ENCODE assay signal across 32 cellular contexts in genomic region chr4:78606035-78606434, GRCh38. TPM values are rescaled to one million over a fixed set of nuclear protein-coding genes. Genes with fewer than 3 reads are reported as not detected.
"Had no signal": no experiment of that assay in that cellular context is flagged by ENCODE, and none has a peak within 500 bp of the region (broad histone marks: within the 10 kb centered on the region; RNA-seq: fewer than 3 reads in every experiment).

No MANE protein-coding gene starts in this region.

- H3K4me3 ChIP-seq: adrenal gland, breast epithelium, cardiac muscle cell, colonic mucosa had no signal

- H3K27ac ChIP-seq: adrenal gland, breast epithelium, cardiac muscle cell, colonic mucosa had no signal

- H3K4me3 Mint-ChIP-seq: activated CD4-positive, alpha-beta memory T cell treated with anti-CD3 and anti-CD28 coated beads for 36 hours; activated CD4-positive, alpha-beta T cell treated with anti-CD3 and anti-CD28 coated beads for 36 hours; activated CD4-positive, alpha-beta T cell treated with anti-CD3 and anti-CD28 coated beads, Interleukin-2, amount 10 ng/mL, durations not matched to agents 24 days and 14 days; activated CD8-positive, alpha-beta memory T cell treated with anti-CD3 and anti-CD28 coated beads, Interleukin-2, amount 10 ng/mL, durations not matched to agents 7 days and 5 days; activated CD8-positive, alpha-beta T cell treated with anti-CD3 and anti-CD28 coated beads, Interleukin-2, amount 10 ng/mL, durations not matched to agents 7 days and 5 days; activated naive CD4-positive, alpha-beta T cell treated with anti-CD3 and anti-CD28 coated beads for 36 hours; activated naive CD4-positive, alpha-beta T cell treated with anti-CD3 and anti-CD28 coated beads, Interleukin-2, amount 50 U/mL, for 24 hours; activated naive CD8-positive, alpha-beta T cell treated with anti-CD3 and anti-CD28 coated beads for 36 hours; activated naive CD8-positive, alpha-beta T cell treated with anti-CD3 and anti-CD28 coated beads, Interleukin-2, amount 50 U/mL, for 24 hours; activated T-helper 1 cell treated with anti-CD3 and anti-CD28 coated beads, Interleukin-12 subunit alpha, Interleukin-12 subunit beta, Interleukin-2, Interleukin-4 antibody, amounts not matched to agents 30 ng/mL and 10 ng/mL and 1 ng/mL, durations not matched to agents 14 hours and 24 hours and 36 hours; brain had no signal

- H3K27me3 ChIP-seq: adrenal gland, breast epithelium, cardiac muscle cell, colonic mucosa had no signal

- ATAC-seq: activated CD8-positive, alpha-beta memory T cell treated with anti-CD3 and anti-CD28 coated beads, Interleukin-2, amount 10 ng/mL, durations not matched to agents 7 days and 5 days; activated CD8-positive, alpha-beta T cell treated with anti-CD3 and anti-CD28 coated beads, Interleukin-2, amount 10 ng/mL, durations not matched to agents 7 days and 5 days; activated naive CD8-positive, alpha-beta T cell treated with anti-CD3 and anti-CD28 coated beads, Interleukin-2, amount 50 U/mL, for 24 hours had no signal

- H3K9me3 Mint-ChIP-seq: activated CD4-positive, alpha-beta memory T cell treated with anti-CD3 and anti-CD28 coated beads for 36 hours; activated naive CD4-positive, alpha-beta T cell treated with anti-CD3 and anti-CD28 coated beads for 36 hours; activated naive CD4-positive, alpha-beta T cell treated with anti-CD3 and anti-CD28 coated beads, Interleukin-2, amount 50 U/mL, for 24 hours; activated naive CD8-positive, alpha-beta T cell treated with anti-CD3 and anti-CD28 coated beads for 36 hours; activated naive CD8-positive, alpha-beta T cell treated with anti-CD3 and anti-CD28 coated beads, Interleukin-2, amount 50 U/mL, for 24 hours; activated T-helper 1 cell treated with anti-CD3 and anti-CD28 coated beads, Interleukin-12 subunit alpha, Interleukin-12 subunit beta, Interleukin-2, Interleukin-4 antibody, amounts not matched to agents 30 ng/mL and 10 ng/mL and 1 ng/mL, durations not matched to agents 14 hours and 24 hours and 36 hours; activated T-helper 2 cell treated with anti-CD3 and anti-CD28 coated beads, Interferon-gamma antibody, Interleukin-2, Interleukin-4, amounts not matched to agents 10 μg/mL and 5 μg/mL and 100 μg/mL, durations not matched to agents 14 hours and 24 hours and 36 hours; brain had no signal

- FAIRE-seq: endometrium, endothelial cell of umbilical vein, frontal cortex had no signal

- DNase-seq: activated CD4-positive, alpha-beta memory T cell treated with anti-CD3 and anti-CD28 coated beads for 36 hours; activated CD4-positive, alpha-beta T cell treated with anti-CD3 and anti-CD28 coated beads for 36 hours; activated CD4-positive, alpha-beta T cell treated with anti-CD3 and anti-CD28 coated beads, Interleukin-2, amount 10 ng/mL, durations not matched to agents 24 days and 14 days; activated CD4-positive, CD25-positive, alpha-beta regulatory T cell; activated CD4-positive, CD25-positive, alpha-beta regulatory T cell treated with anti-CD3 and anti-CD28 coated beads, Interleukin-2, amount 50 U/mL, for 72 hours; activated CD8-positive, alpha-beta memory T cell treated with anti-CD3 and anti-CD28 coated beads, Interleukin-2, amount 10 ng/mL, durations not matched to agents 7 days and 5 days; activated CD8-positive, alpha-beta memory T cell treated with anti-CD3 and anti-CD28 coated beads, Interleukin-2, amount 50 U/mL, for 4 hours; activated CD8-positive, alpha-beta T cell treated with anti-CD3 and anti-CD28 coated beads, Interleukin-2, amount 10 ng/mL, durations not matched to agents 7 days and 5 days; activated effector memory CD4-positive, alpha-beta T cell treated with anti-CD3 and anti-CD28 coated beads, Interleukin-2, amount 50 U/mL, for 16 hours; activated naive CD4-positive, alpha-beta T cell treated with anti-CD3 and anti-CD28 coated beads for 36 hours; activated naive CD8-positive, alpha-beta T cell treated with anti-CD3 and anti-CD28 coated beads for 36 hours; activated naive CD8-positive, alpha-beta T cell treated with anti-CD3 and anti-CD28 coated beads, Interleukin-2, amount 50 U/mL, for 24 hours; activated T-cell treated with anti-CD3 and anti-CD28 coated beads, Interleukin-2, amount 50 U/mL, for 1 hour; activated T-cell treated with anti-CD3 and anti-CD28 coated beads, Interleukin-2, amount 50 U/mL, for 48 hours; adrenal gland; amygdala; aorta; central memory CD4-positive, alpha-beta T cell; cerebellar nuclear complex; colonic mucosa; effector CD8-positive, alpha-beta T cell; foreskin fibroblast; head of caudate nucleus had no signal

- H3K36me3 ChIP-seq: adrenal gland had no signal

- H3K27ac Mint-ChIP-seq: activated CD4-positive, alpha-beta memory T cell treated with anti-CD3 and anti-CD28 coated beads for 36 hours; activated CD4-positive, alpha-beta T cell treated with anti-CD3 and anti-CD28 coated beads for 36 hours; activated CD4-positive, alpha-beta T cell treated with anti-CD3 and anti-CD28 coated beads, Interleukin-2, amount 10 ng/mL, durations not matched to agents 24 days and 14 days; activated CD8-positive, alpha-beta memory T cell treated with anti-CD3 and anti-CD28 coated beads, Interleukin-2, amount 10 ng/mL, durations not matched to agents 7 days and 5 days; activated CD8-positive, alpha-beta T cell treated with anti-CD3 and anti-CD28 coated beads, Interleukin-2, amount 10 ng/mL, durations not matched to agents 7 days and 5 days; activated naive CD4-positive, alpha-beta T cell treated with anti-CD3 and anti-CD28 coated beads for 36 hours; activated naive CD4-positive, alpha-beta T cell treated with anti-CD3 and anti-CD28 coated beads, Interleukin-2, amount 50 U/mL, for 24 hours; activated naive CD8-positive, alpha-beta T cell treated with anti-CD3 and anti-CD28 coated beads for 36 hours; activated naive CD8-positive, alpha-beta T cell treated with anti-CD3 and anti-CD28 coated beads, Interleukin-2, amount 50 U/mL, for 24 hours; activated T-helper 1 cell treated with anti-CD3 and anti-CD28 coated beads, Interleukin-12 subunit alpha, Interleukin-12 subunit beta, Interleukin-2, Interleukin-4 antibody, amounts not matched to agents 30 ng/mL and 10 ng/mL and 1 ng/mL, durations not matched to agents 14 hours and 24 hours and 36 hours; activated T-helper 2 cell treated with anti-CD3 and anti-CD28 coated beads, Interferon-gamma antibody, Interleukin-2, Interleukin-4, amounts not matched to agents 10 μg/mL and 5 μg/mL and 100 μg/mL, durations not matched to agents 14 hours and 24 hours and 36 hours; brain had no signal

- H3K36me3 Mint-ChIP-seq: activated CD4-positive, alpha-beta memory T cell treated with anti-CD3 and anti-CD28 coated beads for 36 hours; activated CD8-positive, alpha-beta memory T cell treated with anti-CD3 and anti-CD28 coated beads, Interleukin-2, amount 10 ng/mL, durations not matched to agents 7 days and 5 days; activated naive CD4-positive, alpha-beta T cell treated with anti-CD3 and anti-CD28 coated beads, Interleukin-2, amount 50 U/mL, for 24 hours; activated naive CD8-positive, alpha-beta T cell treated with anti-CD3 and anti-CD28 coated beads for 36 hours; brain had no signal

- H3K27me3 Mint-ChIP-seq: activated naive CD4-positive, alpha-beta T cell treated with anti-CD3 and anti-CD28 coated beads, Interleukin-2, amount 50 U/mL, for 24 hours; activated naive CD8-positive, alpha-beta T cell treated with anti-CD3 and anti-CD28 coated beads for 36 hours; brain had no signal

- H3K9me3 ChIP-seq: adrenal gland, breast epithelium, colonic mucosa had no signal

- H3K4me1 ChIP-seq: colonic mucosa had no signal

RNA-seq across cellular contexts. Expression of gene ANXA3, which starts 54.5 kb away (rescaled TPM):
- total RNA-seq: activated CD4-positive, alpha-beta memory T cell treated with anti-CD3 and anti-CD28 coated beads for 36 hours; activated T-helper 2 cell treated with anti-CD3 and anti-CD28 coated beads, Interferon-gamma antibody, Interleukin-2, Interleukin-4, amounts not matched to agents 10 μg/mL and 5 μg/mL and 100 μg/mL, durations not matched to agents 14 hours and 24 hours and 36 hours had no signal
